12 cellular contexts compared by ENCODE assay signal in the genomic region with DNA sequence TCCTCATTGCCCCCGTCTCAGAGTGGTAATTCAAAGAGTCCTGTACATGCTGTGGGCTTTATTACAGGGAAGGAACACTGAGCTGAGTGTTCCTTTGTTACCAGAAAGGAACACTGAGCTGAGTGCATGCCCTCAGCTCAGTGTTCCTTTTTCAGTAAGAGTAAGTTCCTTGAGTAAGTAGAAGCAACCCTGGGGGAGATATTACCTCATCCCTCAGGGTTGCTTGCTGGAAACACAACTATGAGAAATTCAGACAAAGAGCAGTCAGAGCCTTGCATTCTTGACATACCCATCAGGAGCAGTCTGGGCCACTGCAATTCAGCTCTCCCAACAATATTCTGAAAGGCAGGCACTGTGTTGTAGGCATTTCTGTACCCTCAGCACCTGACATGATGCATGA. TPM values are rescaled to one million over a fixed set of nuclear protein-coding genes. Genes with fewer than 3 reads are reported as not detected.
DNase-seq lines count a peak whose midpoint lies in the region; TF ChIP-seq lines count a peak whose summit lies in the region.
"Had no signal": no experiment of that assay in that cellular context is flagged by ENCODE, and none has a peak within 500 bp of the region (broad histone marks: within the 10 kb centered on the region; RNA-seq: fewer than 3 reads in every experiment).

No MANE protein-coding gene starts in this region.

- CTCF ChIA-PET in SK-N-SH (lab: Yijun Ruan, JAX): interaction anchor here (0.9 to 1.4 kb wide), 4 partner anchors 16 to 285 kb away, joined by 3 to 4 read pairs (median 3); no protein-coding TSS in a partner anchor

- H2BK5ac ChIP-seq in trophoblast cell (ENCODE audit: low read depth, low read length, poor library complexity): peak overlapping the region; percentile 45

- H3K9me3 ChIP-seq in SK-N-SH: no peaks in the 10 kb centered on the region
- no peaks in the 10 kb centered on the region for H3K9me3 ChIP-seq in trophoblast cell (ENCODE audit: insufficient read depth, low read depth, low read length)
- H3K9me3 ChIP-seq in tibial artery: no peaks in the 10 kb centered on the region
- H3K9me3 ChIP-seq in colonic mucosa: no peaks in the 10 kb centered on the region

- no peak overlapping the region for H4K12ac ChIP-seq in trophoblast cell (ENCODE audit: low read depth, low read length)

- H3K4ac ChIP-seq in trophoblast cell (ENCODE audit: low read depth, low read length): no peak overlapping the region

- no peak overlapping the region for H3K4me3 ChIP-seq in SK-N-SH (ENCODE audit: low read depth in 2 of 2, low read length in 1 of 2)
- no peak overlapping the region for H3K4me3 ChIP-seq in trophoblast cell (ENCODE audit: low read depth, low read length)
- H3K4me3 ChIP-seq in tibial artery: no peak overlapping the region
- no peak overlapping the region for H3K4me3 ChIP-seq in colonic mucosa

- peak overlapping the region; percentile 29 for H3K4me2 ChIP-seq in SK-N-SH
- no peak overlapping the region for H3K4me2 ChIP-seq in trophoblast cell (ENCODE audit: low read length)

- H3K36me3 ChIP-seq in SK-N-SH (replicated peaks in 1 of 2; ENCODE audit: control insufficient read depth in 1 of 2, insufficient read depth in 2 of 2, low read length in 1 of 2) (no peaks in the 10 kb centered on the region), trophoblast cell (ENCODE audit: control insufficient read depth in 1 of 2, insufficient read depth in 2 of 2, low read length in 2 of 2) (no peaks in the 10 kb centered on the region), tibial artery (no peaks in the 10 kb centered on the region), colonic mucosa (no peaks in the 10 kb centered on the region)

- H4K91ac ChIP-seq in trophoblast cell (ENCODE audit: low read depth, low read length): peak overlapping the region; percentile 50

- peaks cover 2 to 5% of the 10 kb centered on the region in 2 experiments; a peak in 2 of 4 replicates for H3K4me1 ChIP-seq in SK-N-SH (ENCODE audit: control insufficient read depth in 1 of 2, insufficient read depth in 2 of 2, low read depth in 1 of 2, low read length in 1 of 2)
- peaks cover 10 to 12% of the 10 kb centered on the region in 2 experiments for H3K4me1 ChIP-seq in trophoblast cell (ENCODE audit: control insufficient read depth in 1 of 2, insufficient read depth in 2 of 2, low read length in 2 of 2)
- H3K4me1 ChIP-seq in tibial artery: peaks cover 0 to 27% (median 2%) of the 10 kb centered on the region in 4 donors
- H3K4me1 ChIP-seq in colonic mucosa: no peaks in the 10 kb centered on the region

- TF ChIP-seq EP300 in SK-N-SH (IDR thresholded peaks at IDR 0.05; ENCODE audit: borderline replicate concordance in 1 of 2, low read depth in 1 of 2, low read length in 1 of 2): no peak

- TF ChIP-seq CTCF in SK-N-SH (IDR thresholded peaks at IDR 0.05) (no peak), tibial artery (IDR thresholded peaks at IDR 0.05) (no peak), colonic mucosa (IDR thresholded peaks at IDR 0.05) (no peak)

- H2BK120ac ChIP-seq in trophoblast cell (ENCODE audit: insufficient read depth, low read length, poor library complexity): peak overlapping the region; percentile 46

- intact Hi-C loops in tibial artery (cut with DNase I; ENCODE audit: low total_unique reads): no loop called here
- intact Hi-C loops in colonic mucosa (cut with DNase I): no loop called here

- H3K79me2 ChIP-seq in SK-N-SH (ENCODE audit: insufficient read depth): no peaks in the 10 kb centered on the region
- no peaks in the 10 kb centered on the region for H3K79me2 ChIP-seq in trophoblast cell (ENCODE audit: control insufficient read depth, insufficient read depth, low read length, poor library complexity)

- H2BK12ac ChIP-seq in trophoblast cell (ENCODE audit: low read length): peak overlapping the region; percentile 21

- H3K9ac ChIP-seq in SK-N-SH (0 out of 2 replicates have a peak overlapping the region, but pooled peaks have one; percentile 7), trophoblast cell (ENCODE audit: low read length) (no peak overlapping the region), colonic mucosa (ENCODE audit: low read depth in 2 of 2, low read length in 2 of 2) (no peak overlapping the region)

- no peak for TF ChIP-seq RAD21 in SK-N-SH (IDR thresholded peaks at IDR 0.05; ENCODE audit: low read length)

- H3K23ac ChIP-seq in trophoblast cell (ENCODE audit: low read length): no peak overlapping the region

- no peaks in the 10 kb centered on the region for H3K27me3 ChIP-seq in SK-N-SH (ENCODE audit: insufficient read depth)
- no peaks in the 10 kb centered on the region for H3K27me3 ChIP-seq in trophoblast cell (ENCODE audit: insufficient read depth, low read length)
- no peaks in the 10 kb centered on the region for H3K27me3 ChIP-seq in tibial artery
- no peaks in the 10 kb centered on the region for H3K27me3 ChIP-seq in colonic mucosa

- H2AK5ac ChIP-seq in trophoblast cell (ENCODE audit: low read length): no peak overlapping the region

- peaks cover 8% of the 10 kb centered on the region for H3K79me1 ChIP-seq in trophoblast cell (ENCODE audit: low read length)

- H3K27ac ChIP-seq in SK-N-SH (ENCODE audit: low read depth in 2 of 2, low read length in 1 of 2) (peak overlapping the region; percentile 18 to 72; a peak in 3 of 4 replicates), trophoblast cell (ENCODE audit: low read depth, low read length) (peak overlapping the region; percentile 92), tibial artery (no peak overlapping the region), colonic mucosa (no peak overlapping the region)

- H3K14ac ChIP-seq in trophoblast cell (ENCODE audit: low read length): peak overlapping the region; percentile 1

- POLR2A ChIA-PET in SK-N-SH (lab: Yijun Ruan, JAX): no interaction called here

- peak overlapping the region; percentile 36 for H4K8ac ChIP-seq in trophoblast cell (ENCODE audit: low read depth, low read length)

- DNase-seq in GM03348 (ENCODE audit: low spot score) (peak; percentile 81), SK-N-SH (no peak), fibroblast of peridontal ligament (ENCODE audit: extremely low read depth) (peak; percentile 81), trophoblast cell (peak; percentile 94 to 96), tibial artery (no peak), DMS53 (lab: John Stamatoyannopoulos, UW) (no peak), colonic mucosa (no peak)
- DNase-seq in stimulated activated CD4-positive, alpha-beta T cell treated with anti-CD3 and anti-CD28 coated beads, Interleukin-1b, Interleukin-23, amount 100 ng/mL, for 48 hours: no peak
- DNase-seq: DMS153, NCI-H1105, T1000 had no signal

- H3F3A ChIP-seq in SK-N-SH (replicated peaks; ENCODE audit: insufficient read depth): no peaks in the 10 kb centered on the region

- no peaks in the 10 kb centered on the region for H4K20me1 ChIP-seq in SK-N-SH (ENCODE audit: insufficient read depth)

- WGBS in SK-N-SH (ENCODE audit: low lambda C conversion rate): 57% methylated on average over 1 of the region's 1 CpG
- no CpG with 5 or more reads among the region's 1 CpG for WGBS in trophoblast cell (ENCODE audit: extremely low coverage, insufficient coverage, insufficient read length)

- no peak overlapping the region for H3K18ac ChIP-seq in trophoblast cell (ENCODE audit: low read length)

- no peak overlapping the region; the same call in 1 of the 2 replicates for H2AFZ ChIP-seq in SK-N-SH (ENCODE audit: low read depth)
- H2AFZ ChIP-seq in trophoblast cell (ENCODE audit: insufficient read depth, low read length, poor library complexity): no peak overlapping the region

- no peaks in the 10 kb centered on the region for H3K9me2 ChIP-seq in SK-N-SH

TF ChIP-seq in SK-N-SH, 30 proteins besides CTCF, POLR2A, EP300 and RAD21:
- no peak for TF ChIP-seq CHD2 (IDR thresholded peaks at IDR 0.05; ENCODE audit: low read length, partially characterized antibody)
- 0 out of 2 replicates have a peak, but pooled peaks have one; percentile 15 for TF ChIP-seq JUND (IDR thresholded peaks at IDR 0.05)

RNA-seq across cellular contexts. Expression of a gene that starts 17.0 kb away (rescaled TPM):
- polyA plus RNA-seq in SK-N-SH (2012; rRNA removed): 0.03 TPM in 1 of 2 replicates, not detected in the other
- polyA plus RNA-seq in SK-N-SH (2012; cell fraction: cytosol; rRNA removed): 0.01 TPM in 1 of 2 replicates, not detected in the other
- 0.04 and 0.07 TPM in 2 replicates for polyA plus RNA-seq in SK-N-SH (2012; cell fraction: nucleus; rRNA removed)
- 0.01 TPM in 1 of 2 replicates, not detected in the other for polyA plus RNA-seq in trophoblast cell (2013)
- total RNA-seq in colonic mucosa: not detected
- total RNA-seq: ureter had no signal

RNA-seq across cellular contexts. Expression of a gene that starts 53.7 kb away (rescaled TPM):
- polyA plus RNA-seq in SK-N-SH (2012; rRNA removed): 7.5 and 9.1 TPM in 2 replicates
- 11.8 and 15.2 TPM in 2 replicates for polyA plus RNA-seq in SK-N-SH (2012; cell fraction: cytosol; rRNA removed)
- 4.0 and 5.8 TPM in 2 replicates for polyA plus RNA-seq in SK-N-SH (2012; cell fraction: nucleus; rRNA removed)
- 7.5 and 7.9 TPM in 2 replicates for polyA plus RNA-seq in trophoblast cell (2013)
- total RNA-seq in colonic mucosa: 10 to 100 TPM in 1 of 2 donors, 1 to 10 TPM in 1; 10.0 to 13.9 TPM

Comparison
In these comparisons a context has a peak if more than half of its experiments do, and no peak if none do; other contexts are left out.
1. DNase-seq: peak in GM03348 (single experiment), fibroblast of peridontal ligament (single experiment) and trophoblast cell (2 of 2); none in SK-N-SH (single experiment), tibial artery (0 of 2), DMS53 (single experiment), stimulated activated CD4-positive, alpha-beta T cell treated with anti-CD3 and anti-CD28 coated beads, Interleukin-1b, Interleukin-23, amount 100 ng/mL, for 48 hours (single experiment) and colonic mucosa (single experiment).
2. H3K27ac ChIP-seq: peak in SK-N-SH (2 of 2) and trophoblast cell (single experiment); none in tibial artery (0 of 2) and colonic mucosa (single experiment).